In the genomic region with DNA sequence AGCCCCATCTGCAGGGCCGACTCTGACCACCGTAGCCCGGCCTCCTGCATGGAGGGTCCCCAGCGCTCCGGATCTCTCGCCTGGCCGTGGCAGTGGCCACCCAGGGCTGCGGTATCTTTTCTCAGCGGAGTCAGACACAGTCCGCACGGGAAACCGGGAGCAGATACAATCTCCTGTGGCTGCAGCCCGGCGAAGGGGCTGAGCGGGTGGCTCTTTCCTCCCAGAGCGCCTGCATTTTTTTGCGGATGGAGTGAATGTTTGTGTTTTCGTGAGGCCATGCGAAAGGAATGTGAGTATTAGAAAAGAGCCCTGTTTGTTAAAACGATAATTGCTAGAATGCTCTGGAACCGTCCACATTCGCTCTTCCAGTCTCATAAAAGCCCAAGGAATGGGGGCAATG, we compare ENCODE assay signal across 11 cellular contexts. TPM values are rescaled to one million over a fixed set of nuclear protein-coding genes. Genes with fewer than 3 reads are reported as not detected.
A peak's percentile ranks its signal among the peaks of the same experiment; 100 is the strongest.
DNase-seq lines count a peak whose midpoint lies in the region; ATAC-seq, FAIRE-seq and TF ChIP-seq lines count a peak whose summit lies in the region.
"Had no signal": no experiment of that assay in that cellular context is flagged by ENCODE, and none has a peak within 500 bp of the region (broad histone marks: within the 10 kb centered on the region; RNA-seq: fewer than 3 reads in every experiment).

No MANE protein-coding gene starts in this region.

- intact Hi-C loops in CD4-positive, alpha-beta T cell (cut with DNase I, micrococcal nuclease) = no loop called here
- intact Hi-C loops in PC-9 (cut with micrococcal nuclease; ENCODE audit: unreplicated experiment) = no loop called here

- POLR2A ChIA-PET in CD4-positive, alpha-beta T cell (lab: Charles Lee) = no interaction called here
- POLR2A ChIA-PET in PC-9 (lab: Charles Lee; ENCODE audit: unreplicated experiment) = no interaction called here

- no peaks in the 10 kb centered on the region for H3K9me3 ChIP-seq in CD4-positive, alpha-beta T cell (ENCODE audit: control insufficient read depth, low read length)
- H3K9me3 ChIP-seq in PC-9 (ENCODE audit: insufficient read depth, low read depth) = no peaks in the 10 kb centered on the region
- H3K9me3 ChIP-seq: HAP-1 had no signal

- no peak for ATAC-seq in CD4-positive, alpha-beta T cell (ENCODE audit: poor library complexity)

- no TSS peak for BruUV-seq in PC-9 (replicated peaks; lab: Mats Ljungman, UMichigan)

- H3K4me1 Mint-ChIP-seq in CD4-positive, alpha-beta T cell (ENCODE audit: low read depth) = peaks cover 17% of the 10 kb centered on the region
- peaks cover 12% of the 10 kb centered on the region for H3K4me1 Mint-ChIP-seq in osteocyte (ENCODE audit: unreplicated experiment)

- no peak overlapping the region for H3K4me2 ChIP-seq in PC-9

- H3K9me2 ChIP-seq in PC-9 (ENCODE audit: insufficient read depth) = no peaks in the 10 kb centered on the region

- H3K27me3 ChIP-seq in CD4-positive, alpha-beta T cell (ENCODE audit: control insufficient read depth, insufficient read depth, low read length) = peaks cover 27% of the 10 kb centered on the region
- peaks cover 37% of the 10 kb centered on the region for H3K27me3 ChIP-seq in PC-9 (ENCODE audit: insufficient read depth, low read depth)

- CTCF ChIA-PET in CD4-positive, alpha-beta T cell (lab: Charles Lee) = no interaction called here
- CTCF ChIA-PET in PC-9 (lab: Charles Lee) = no interaction called here

- H3K4me3 Mint-ChIP-seq in CD4-positive, alpha-beta T cell = peak overlapping the region; percentile 20
- peak overlapping the region; percentile 38 for H3K4me3 Mint-ChIP-seq in osteocyte (ENCODE audit: unreplicated experiment)

- TF ChIP-seq CTCF in CD4-positive, alpha-beta T cell (IDR thresholded peaks at IDR 0.05) = no peak
- TF ChIP-seq CTCF in osteocyte (IDR thresholded peaks at IDR 0.05) (no peak), PC-9 (conservative IDR thresholded peaks at IDR 0.05) (no peak)

- no peak overlapping the region for H2AFZ ChIP-seq in PC-9

- no peaks in the 10 kb centered on the region for H3K36me3 ChIP-seq in PC-9 (ENCODE audit: low read depth)
- H3K36me3 ChIP-seq: HAP-1 had no signal

- no peaks in the 10 kb centered on the region for H3F3A ChIP-seq in PC-9 (ENCODE audit: insufficient read depth, low read depth)

- H3K9me3 Mint-ChIP-seq in CD4-positive, alpha-beta T cell = no peaks in the 10 kb centered on the region
- no peaks in the 10 kb centered on the region for H3K9me3 Mint-ChIP-seq in osteocyte (ENCODE audit: unreplicated experiment)

- no peaks in the 10 kb centered on the region for H3K4me1 ChIP-seq in PC-9 (replicated peaks; ENCODE audit: insufficient read depth)
- H3K4me1 ChIP-seq: HAP-1 had no signal

- H3K27ac Mint-ChIP-seq in CD4-positive, alpha-beta T cell = no peak overlapping the region
- H3K27ac Mint-ChIP-seq in osteocyte (ENCODE audit: unreplicated experiment) = peak overlapping the region; percentile 10

- no peaks in the 10 kb centered on the region for H4K20me1 ChIP-seq in PC-9 (ENCODE audit: insufficient read depth)

- no peaks in the 10 kb centered on the region for H3K36me3 Mint-ChIP-seq in CD4-positive, alpha-beta T cell (ENCODE audit: low read depth)
- H3K36me3 Mint-ChIP-seq in osteocyte (ENCODE audit: unreplicated experiment) = no peaks in the 10 kb centered on the region

- FAIRE-seq in frontal cortex (lab: Jason Lieb, UNC) = no peak

- no peak overlapping the region for H3K27ac ChIP-seq in CD4-positive, alpha-beta T cell (ENCODE audit: low read depth, low read length)
- H3K27ac ChIP-seq in PC-9 = no peak overlapping the region

- no peak overlapping the region for H3K4me3 ChIP-seq in PC-9
- H3K4me3 ChIP-seq: HAP-1 had no signal

- peaks cover 20% of the 10 kb centered on the region for H3K27me3 Mint-ChIP-seq in CD4-positive, alpha-beta T cell
- peaks cover 3% of the 10 kb centered on the region for H3K27me3 Mint-ChIP-seq in osteocyte (ENCODE audit: unreplicated experiment)

- H3K79me2 ChIP-seq in PC-9 (ENCODE audit: low read depth) = no peaks in the 10 kb centered on the region

- no peak for DNase-seq in CD4-positive, alpha-beta T cell
- DNase-seq in LHCN-M2 (ENCODE audit: low read depth) (peak; percentile 8), fibroblast of gingiva (ENCODE audit: low read depth) (peak; percentile 13), osteocyte (ENCODE audit: extremely low spot score, unreplicated experiment) (no peak), PC-9 (no peak), hypothalamus (lab: John Stamatoyannopoulos, UW) (no peak), frontal cortex (ENCODE audit: low spot score in 2 of 2) (no peak)
- no peak for DNase-seq in activated CD4-positive, alpha-beta T cell treated with anti-CD3 and anti-CD28 coated beads, Interleukin-2, amount 50 U/mL, for 1 hour
- DNase-seq: NCI-H1417, T1000 had no signal

RNA-seq across cellular contexts. Expression of a gene that starts 53.4 kb away (rescaled TPM):
- 10 to 100 TPM; 15.8 to 17.0 TPM for total RNA-seq in CD4-positive, alpha-beta T cell
- total RNA-seq in LHCN-M2 (2014; rRNA removed) (3.6 and 3.8 TPM in 2 replicates), osteocyte (16.2 and 16.9 TPM in 2 replicates), PC-9 (2021) (23.0 and 33.4 TPM in 2 replicates), frontal cortex (8.2 TPM)
- 0.95 TPM for polyA plus RNA-seq in LHCN-M2 (2012)

Comparison
In these comparisons a context has a peak if more than half of its experiments do, and no peak if none do; other contexts are left out.
1. DNase-seq: peak in LHCN-M2 (single experiment) and fibroblast of gingiva (single experiment); none in CD4-positive, alpha-beta T cell (0 of 10), osteocyte (single experiment), PC-9 (0 of 2), hypothalamus (0 of 51), activated CD4-positive, alpha-beta T cell treated with anti-CD3 and anti-CD28 coated beads, Interleukin-2, amount 50 U/mL, for 1 hour (single experiment) and frontal cortex (0 of 2).